Comparison of ENCODE assay signal across 7 cellular contexts in genomic region chr14:94689218-94689984, GRCh38.
DNase-seq lines count a peak whose midpoint lies in the region; ATAC-seq and TF ChIP-seq lines count a peak whose summit lies in the region.

No MANE protein-coding gene starts in this region.

- peak; percentile 96 for TF ChIP-seq CTCF in GM12873 (IDR thresholded peaks at IDR 0.05; ENCODE audit: insufficient read depth, low read depth, low read length, missing control alignments)
- peak; percentile 99 for TF ChIP-seq CTCF in RWPE2 (IDR thresholded peaks at IDR 0.05; ENCODE audit: poor library complexity, severe bottlenecking)
- peak; percentile 85 to 99 (median 96) for TF ChIP-seq CTCF in heart right ventricle (IDR thresholded peaks at IDR 0.05)

- H3K27ac Mint-ChIP-seq in activated naive CD8-positive, alpha-beta T cell treated with anti-CD3 and anti-CD28 coated beads for 36 hours: no peak overlapping the region

- H3K9me3 ChIP-seq in RWPE2 (ENCODE audit: severe bottlenecking): no peaks in the 10 kb centered on the region
- no peaks in the 10 kb centered on the region for H3K9me3 ChIP-seq in heart right ventricle

- no peak overlapping the region for H3K4me3 Mint-ChIP-seq in activated naive CD8-positive, alpha-beta T cell treated with anti-CD3 and anti-CD28 coated beads for 36 hours

- WGBS in heart right ventricle, 2 donors: 15 to 18% methylated on average over 35 of the region's 35 CpGs

- H3K4me3 ChIP-seq in RWPE2 (ENCODE audit: severe bottlenecking): no peak overlapping the region
- H3K4me3 ChIP-seq in heart right ventricle: peak overlapping the region in 4 of 10 donors; percentile 13 to 34 (median 16)

- H3K36me3 Mint-ChIP-seq in activated naive CD8-positive, alpha-beta T cell treated with anti-CD3 and anti-CD28 coated beads for 36 hours: no peaks in the 10 kb centered on the region

- ATAC-seq in HG03521 (IDR thresholded peaks at IDR 0.05; ENCODE audit: unreplicated experiment) (peak; percentile 85), RWPE2 (ENCODE audit: low read depth) (peak; percentile 94), heart right ventricle (peak; percentile 89 to 95 (median 92))

- peaks cover 2% of the 10 kb centered on the region for H3K4me1 Mint-ChIP-seq in activated naive CD8-positive, alpha-beta T cell treated with anti-CD3 and anti-CD28 coated beads for 36 hours

- no peaks in the 10 kb centered on the region for H3K9me3 Mint-ChIP-seq in activated naive CD8-positive, alpha-beta T cell treated with anti-CD3 and anti-CD28 coated beads for 36 hours

- H3K36me3 ChIP-seq in RWPE2 (ENCODE audit: low read depth) (no peaks in the 10 kb centered on the region), heart right ventricle (no peaks in the 10 kb centered on the region)

- peaks cover 25% of the 10 kb centered on the region for H3K27me3 Mint-ChIP-seq in activated naive CD8-positive, alpha-beta T cell treated with anti-CD3 and anti-CD28 coated beads for 36 hours

- intact Hi-C loops in heart right ventricle (cut with DNase I): loop anchor here in 8 of 10 donors (2.0 to 10.0 kb wide), 7 partner anchors 58 to 745 kb away; no protein-coding TSS in a partner anchor

- no peaks in the 10 kb centered on the region for H3K27me3 ChIP-seq in RWPE2 (ENCODE audit: insufficient read depth, poor library complexity, severe bottlenecking)
- peaks cover 0 to 32% (median 20%) of the 10 kb centered on the region in 7 donors for H3K27me3 ChIP-seq in heart right ventricle

- H3K27ac ChIP-seq in RWPE2 (ENCODE audit: poor library complexity, severe bottlenecking) (no peak overlapping the region), heart right ventricle (no peak overlapping the region)

- DNase-seq in RWPE2 (ENCODE audit: low spot score) (peak; percentile 51), heart right ventricle (peak; percentile 38 to 68), putamen (ENCODE audit: low spot score) (peak; percentile 35), AML-193 (lab: John Stamatoyannopoulos, UW) (no peak)
- peak; percentile 63 for DNase-seq in activated naive CD8-positive, alpha-beta T cell treated with anti-CD3 and anti-CD28 coated beads for 36 hours

- H3K4me1 ChIP-seq in RWPE2 (ENCODE audit: insufficient read depth, poor library complexity, severe bottlenecking) (no peaks in the 10 kb centered on the region), heart right ventricle (peaks cover 0 to 10% (median 4%) of the 10 kb centered on the region in 9 donors)

Comparison
In these comparisons a context has a peak if more than half of its experiments do, and no peak if none do; other contexts are left out.
1. DNase-seq: peak in RWPE2 (single experiment), activated naive CD8-positive, alpha-beta T cell treated with anti-CD3 and anti-CD28 coated beads for 36 hours (single experiment), heart right ventricle (2 of 2) and putamen (single experiment); none in AML-193 (0 of 2).
2. Peak in every context shown above with its lines, with median percentiles within 50 percentile points of each other: CTCF ChIP-seq and ATAC-seq.